ENCODE assay signal across 13 cellular contexts in the genomic region with DNA sequence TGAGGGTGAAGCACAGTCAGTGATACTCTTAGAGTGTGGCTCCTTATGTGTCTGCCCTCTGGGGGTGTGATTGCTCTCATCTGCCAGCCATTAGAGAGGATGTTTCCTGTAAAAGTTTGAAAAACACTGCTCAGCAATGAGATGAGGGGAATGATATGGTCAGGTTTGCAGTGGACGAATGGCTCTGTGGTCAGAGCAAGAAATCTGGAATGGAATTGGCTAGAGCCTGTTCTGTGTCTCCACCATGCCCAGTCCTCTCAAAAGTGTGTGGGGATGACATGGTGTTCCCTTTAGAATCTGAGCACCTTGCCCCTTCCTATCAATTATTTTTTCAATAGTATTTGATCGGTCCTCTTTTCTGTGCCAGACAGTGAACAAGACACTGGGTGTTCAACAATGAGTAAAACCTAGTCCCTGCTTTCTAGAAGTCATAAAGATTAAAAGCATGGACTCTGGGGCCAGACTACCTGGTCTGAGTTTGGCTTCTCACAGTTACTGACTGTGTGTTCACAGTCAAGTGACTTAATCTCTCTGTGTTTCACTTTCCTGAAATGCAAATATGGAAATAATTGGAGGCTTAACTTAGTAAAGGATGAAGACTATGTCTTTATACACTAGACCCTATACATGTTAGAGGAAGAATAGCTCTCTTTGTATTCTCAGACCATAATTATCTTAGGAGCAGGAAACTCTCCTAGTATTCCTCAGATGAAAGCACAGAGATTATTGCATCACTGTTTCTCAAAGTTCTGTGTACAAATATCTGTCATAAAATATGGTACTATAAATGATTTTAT. TPM values are rescaled to one million over a fixed set of nuclear protein-coding genes. Genes with fewer than 3 reads are reported as not detected.
DNase-seq lines count a peak whose midpoint lies in the region; ATAC-seq and TF ChIP-seq lines count a peak whose summit lies in the region.
"Had no signal": no experiment of that assay in that cellular context is flagged by ENCODE, and none has a peak within 500 bp of the region (broad histone marks: within the 10 kb centered on the region; RNA-seq: fewer than 3 reads in every experiment).

No MANE protein-coding gene starts in this region.

- TF ChIP-seq POLR2A in right lobe of liver (IDR thresholded peaks at IDR 0.05) (no peak), spleen (IDR thresholded peaks at IDR 0.05) (no peak)

- H3K27ac ChIP-seq in HEK293 (ENCODE audit: extremely low read depth, low read depth, low read length), result no peak overlapping the region
- peak overlapping the region; percentile 35 to 98 (median 89) for H3K27ac ChIP-seq in right lobe of liver
- H3K27ac ChIP-seq in spleen, result peak overlapping the region in 5 of 8 donors; percentile 73 to 79 (median 77)

- H3K9me3 ChIP-seq in HEK293 (ENCODE audit: control insufficient read depth, insufficient read depth, low read depth, low read length) (no peaks in the 10 kb centered on the region), right lobe of liver (no peaks in the 10 kb centered on the region), spleen (no peaks in the 10 kb centered on the region)

- no peak for TF ChIP-seq CTCF in HEK293 (tag by site-specific recombination; IDR thresholded peaks at IDR 0.05)
- TF ChIP-seq CTCF in choroid plexus epithelial cell (conservative IDR thresholded peaks at IDR 0.05; ENCODE audit: low read depth, low read length), result no peak
- no peak for TF ChIP-seq CTCF in right lobe of liver (IDR thresholded peaks at IDR 0.05)
- TF ChIP-seq CTCF in spleen (IDR thresholded peaks at IDR 0.05 in 8 of 11, conservative IDR thresholded peaks at IDR 0.05 in 3 of 11), result no peak

- H3K4me1 ChIP-seq in HEK293 (ENCODE audit: control insufficient read depth, insufficient read depth, low read length) (no peaks in the 10 kb centered on the region), right lobe of liver (peaks cover 0 to 46% (median 9%) of the 10 kb centered on the region in 4 donors), spleen (peaks cover 0 to 6% (median 0%) of the 10 kb centered on the region in 6 donors)

- 44% methylated on average over 2 of the region's 2 CpGs for WGBS in right lobe of liver (ENCODE audit: insufficient coverage, low coverage, low lambda C conversion rate, missing lambda C conversion rate)
- 61 to 86% (median 70%) methylated on average over 2 of the region's 2 CpGs for WGBS in spleen, 5 donors

- H3K27me3 ChIP-seq in right lobe of liver, result no peaks in the 10 kb centered on the region
- H3K27me3 ChIP-seq in spleen (replicated peaks in 1 of 7), result peaks cover 0 to 28% (median 12%) of the 10 kb centered on the region in 7 donors

- CTCF ChIA-PET in HEK293 (lab: Yijun Ruan, JAX), result no interaction called here

- H3K4me3 ChIP-seq in HEK293 (ENCODE audit: low read depth, low read length) (no peak overlapping the region), choroid plexus epithelial cell (ENCODE audit: low read depth, low read length) (peak overlapping the region; percentile 75), right lobe of liver (peak overlapping the region; percentile 61 to 90 (median 83)), spleen (peak overlapping the region in 3 of 8 donors; percentile 37 to 65 (median 48))

- no peak for ATAC-seq in right lobe of liver
- no peak for ATAC-seq in GM21367 (IDR thresholded peaks at IDR 0.05; ENCODE audit: unreplicated experiment)
- ATAC-seq: T-cell had no signal

- H3K36me3 ChIP-seq in HEK293 (ENCODE audit: control insufficient read depth in 2 of 2, insufficient read depth in 1 of 2, low read length in 2 of 2) (no peaks in the 10 kb centered on the region), right lobe of liver (no peaks in the 10 kb centered on the region), spleen (no peaks in the 10 kb centered on the region)

- POLR2A ChIA-PET in HEK293 (lab: Yijun Ruan, JAX), result no interaction called here

- intact Hi-C loops in right lobe of liver (cut with DNase I) (no loop called here), spleen (cut with DNase I; ENCODE audit: low total_unique reads) (no loop called here)

- DNase-seq in choroid plexus epithelial cell (ENCODE audit: low read depth) (peak; percentile 7), right lobe of liver (no peak), spleen (no peak), NCI-H2081 treated with DMSO at 0.1 percent for 48 hours (lab: John Stamatoyannopoulos, UW) (no peak), iPS-NIHi7 (ENCODE audit: extremely low spot score) (no peak), SKM-1 (lab: John Stamatoyannopoulos, UW; ENCODE audit: unreplicated experiment) (no peak)
- DNase-seq: activated CD4-positive, alpha-beta T cell treated with anti-CD3 and anti-CD28 coated beads, Interleukin-2, amount 50 U/mL, for 4 hours; activated naive CD4-positive, alpha-beta T cell treated with Interleukin-2 at 50 U/mL for 16 hours; head of caudate nucleus; NCI-H1417 treated with DMSO at 0.1 percent for 48 hours; T-cell had no signal

TF ChIP-seq in HEK293, 187 proteins besides CTCF, POLR2A, EP300 and RAD21:
- TF ChIP-seq ZNF426 (tag by site-specific recombination; IDR thresholded peaks at IDR 0.05) (no peak), ZNF18 (tag by site-specific recombination; IDR thresholded peaks at IDR 0.05) (0 out of 2 replicates have a peak, but pooled peaks have one; percentile 25)

RNA-seq across cellular contexts. Expression of gene ACSS3, which starts 1.6 kb away (rescaled TPM):
- total RNA-seq in right lobe of liver (100 to 1,000 TPM in 1 of 6 experiments, 10 to 100 TPM in 5; 39.7 to 112 (median 56.5) TPM), spleen (10 to 100 TPM in 2 of 7 donors, 1 to 10 TPM in 5; 5.9 to 12.3 (median 9.0) TPM)
- polyA plus RNA-seq in spleen, result 1 to 10 TPM; 1.1 to 1.4 (median 1.3) TPM
